Comparison of ENCODE assay signal across 19 cellular contexts in the genomic region with DNA sequence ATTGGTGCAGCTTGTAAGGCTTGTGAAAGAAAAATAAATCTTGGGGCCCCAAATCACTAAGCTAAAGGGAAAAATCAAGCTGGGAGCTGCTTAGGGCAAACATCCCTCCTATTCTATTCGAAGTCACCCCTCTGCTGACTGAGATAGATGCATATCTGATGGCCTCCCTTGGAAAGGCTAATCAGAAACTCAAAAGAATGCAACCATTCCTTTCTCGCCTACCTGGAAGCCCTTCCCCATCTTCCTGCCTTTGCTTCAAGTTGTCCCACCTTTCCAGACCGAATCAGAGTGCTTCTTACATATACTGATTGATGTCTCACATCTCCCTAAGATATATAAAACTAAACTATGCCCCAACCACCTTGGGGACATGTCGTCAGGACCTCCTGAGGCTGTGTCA.
DNase-seq lines count a peak whose midpoint lies in the region; ATAC-seq and TF ChIP-seq lines count a peak whose summit lies in the region.
"Had no signal": no experiment of that assay in that cellular context is flagged by ENCODE, and none has a peak within 500 bp of the region (broad histone marks: within the 10 kb centered on the region; RNA-seq: fewer than 3 reads in every experiment).

No MANE protein-coding gene starts in this region.

- H3F3A ChIP-seq in GM23338 (replicated peaks; ENCODE audit: low read depth), result peaks cover 15% of the 10 kb centered on the region; the same call in 1 of the 2 replicates

- no peak overlapping the region for H4K91ac ChIP-seq in IMR-90 (ENCODE audit: insufficient read depth, low read depth, low read length)

- H2BK120ac ChIP-seq in IMR-90 (ENCODE audit: low read depth, low read length) (no peak overlapping the region), mesendoderm (ENCODE audit: low read depth, low read length) (no peak overlapping the region)

- TF ChIP-seq POLR2A in IMR-90 (IDR thresholded peaks at IDR 0.05; ENCODE audit: low read depth, low read length) (no peak), breast epithelium (IDR thresholded peaks at IDR 0.05) (no peak)

- POLR2A ChIA-PET in IMR-90 (lab: Charles Lee; ENCODE audit: unreplicated experiment), result no interaction called here

- H2BK20ac ChIP-seq in IMR-90 (ENCODE audit: low read depth, low read length), result no peak overlapping the region

- H3K4me3 Mint-ChIP-seq in GM23338, result no peak overlapping the region; the same call in 2 of the 3 replicates
- no peak overlapping the region for H3K4me3 Mint-ChIP-seq in type B pancreatic cell

- ATAC-seq in GM23338 (peak; percentile 25), IMR-90 (ENCODE audit: low read depth) (no peak), HG03342 (IDR thresholded peaks at IDR 0.05; ENCODE audit: unreplicated experiment) (no peak)

- H3K36me3 Mint-ChIP-seq in GM23338 (ENCODE audit: low read depth), result peaks cover 6% of the 10 kb centered on the region; the same call in 2 of the 3 replicates
- H3K36me3 Mint-ChIP-seq in type B pancreatic cell, result no peaks in the 10 kb centered on the region

- H3K4me1 ChIP-seq in GM23338 (ENCODE audit: insufficient read depth) (peaks cover 41% of the 10 kb centered on the region), IMR-90 (ENCODE audit: control insufficient read depth, insufficient read depth, low read length) (0 out of 2 replicates have a peak, but pooled peaks cover 2% of the 10 kb centered on the region), mesendoderm (ENCODE audit: control insufficient read depth, low read depth, low read length) (peaks cover 16% of the 10 kb centered on the region), breast epithelium (no peaks in the 10 kb centered on the region)
- H3K4me1 ChIP-seq: BE2C, Peyer's patch had no signal

- no peak for TF ChIP-seq RAD21 in IMR-90 (IDR thresholded peaks at IDR 0.05; ENCODE audit: low read length)

- no peaks in the 10 kb centered on the region for H3K27me3 ChIP-seq in GM23338 (ENCODE audit: insufficient read depth)
- no peaks in the 10 kb centered on the region for H3K27me3 ChIP-seq in IMR-90 (ENCODE audit: control insufficient read depth, insufficient read depth, low read length)
- H3K27me3 ChIP-seq in mesendoderm (ENCODE audit: insufficient read depth, low read length, poor library complexity), result no peaks in the 10 kb centered on the region
- no peaks in the 10 kb centered on the region for H3K27me3 ChIP-seq in breast epithelium
- H3K27me3 ChIP-seq: BE2C, Peyer's patch had no signal

- no peak overlapping the region for H2BK5ac ChIP-seq in IMR-90 (ENCODE audit: low read depth, low read length, poor library complexity, severe bottlenecking)
- H2BK5ac ChIP-seq in mesendoderm (ENCODE audit: low read length), result peak overlapping the region; percentile 95

- H4K8ac ChIP-seq in IMR-90 (ENCODE audit: low read depth in 2 of 2, low read length in 2 of 2) (no peak overlapping the region), mesendoderm (ENCODE audit: low read depth, low read length) (no peak overlapping the region)

- H3K27ac Mint-ChIP-seq in GM23338, result peak overlapping the region; percentile 47
- H3K27ac Mint-ChIP-seq in type B pancreatic cell, result no peak overlapping the region

- no peak overlapping the region for H2AK9ac ChIP-seq in IMR-90 (replicated peaks; ENCODE audit: low read depth, low read length, poor library complexity)

- H3K9me3 Mint-ChIP-seq in GM23338, result peaks cover under 1% of the 10 kb centered on the region; the same call in 1 of the 3 replicates
- H3K9me3 Mint-ChIP-seq in type B pancreatic cell, result no peaks in the 10 kb centered on the region

- intact Hi-C loops in IMR-90 (cut with micrococcal nuclease) (no loop called here), breast epithelium (cut with DNase I; ENCODE audit: low total_unique reads) (no loop called here)

- H3K79me1 ChIP-seq in IMR-90 (ENCODE audit: low read depth in 1 of 2, low read length in 2 of 2), result no peaks in the 10 kb centered on the region
- H3K79me1 ChIP-seq in mesendoderm (ENCODE audit: low read length), result no peaks in the 10 kb centered on the region

- H3K27ac ChIP-seq in GM23338 (ENCODE audit: low read depth) (peak overlapping the region; percentile 89), IMR-90 (ENCODE audit: insufficient read depth, low read length) (no peak overlapping the region), mesendoderm (ENCODE audit: low read depth, low read length) (peak overlapping the region; percentile 91), breast epithelium (no peak overlapping the region)
- H3K27ac ChIP-seq: Peyer's patch had no signal

- DNase-seq in GM23338 (ENCODE audit: low spot score) (peak; percentile 58), IMR-90 (no peak), cerebellar cortex (ENCODE audit: low spot score) (peak; percentile 50), mesendoderm (peak; percentile 93), type B pancreatic cell (ENCODE audit: extremely low spot score, unreplicated experiment) (no peak), hypothalamus (lab: John Stamatoyannopoulos, UW) (no peak), breast epithelium (ENCODE audit: low spot score in 2 of 2) (no peak)
- DNase-seq: BE2C; KG1; NCI-H1092 treated with DMSO at 0.1 percent for 48 hours; NCI-H1436 treated with DMSO at 0.1 percent for 48 hours; NCI-H2029 treated with DMSO at 0.1 percent for 48 hours; NCI-H2171; NCI-H345; NCI-H524; NCI-H774; NK-92 treated with Interleukin-12 subunit alpha and Interleukin-12 subunit beta, amount 100 ng/mL, for 24 hours; Peyer's patch had no signal

- no peak overlapping the region for H3K18ac ChIP-seq in IMR-90 (ENCODE audit: low read depth, low read length)
- H3K18ac ChIP-seq in mesendoderm (ENCODE audit: low read length), result peak overlapping the region; percentile 99

- no peak overlapping the region for H4K5ac ChIP-seq in IMR-90 (ENCODE audit: low read depth, low read length)
- no peak overlapping the region for H4K5ac ChIP-seq in mesendoderm (ENCODE audit: low read length)

- H3K79me2 ChIP-seq in GM23338 (replicated peaks; ENCODE audit: insufficient read depth) (no peaks in the 10 kb centered on the region), mesendoderm (ENCODE audit: control insufficient read depth, insufficient read depth, low read length) (peaks cover 7% of the 10 kb centered on the region)

- dilution Hi-C loops in IMR-90 (cut with HindIII; ENCODE audit: low sequenced_read_pairs, unreplicated experiment), result no loop called here

- H3K36me3 ChIP-seq in GM23338 (ENCODE audit: insufficient read depth) (no peaks in the 10 kb centered on the region), IMR-90 (ENCODE audit: control insufficient read depth, insufficient read depth, low read length) (no peaks in the 10 kb centered on the region), mesendoderm (ENCODE audit: control insufficient read depth, insufficient read depth, low read length) (no peaks in the 10 kb centered on the region), breast epithelium (no peaks in the 10 kb centered on the region)
- H3K36me3 ChIP-seq: BE2C, Peyer's patch had no signal

- H3K27me3 Mint-ChIP-seq in GM23338 (ENCODE audit: insufficient read depth, low read depth, poor library complexity) (peaks cover 5% of the 10 kb centered on the region), type B pancreatic cell (no peaks in the 10 kb centered on the region)

- H3K56ac ChIP-seq in IMR-90 (ENCODE audit: extremely low read depth, insufficient read depth, low read length) (no peak overlapping the region), mesendoderm (ENCODE audit: low read length) (peak overlapping the region; percentile 82)

- H3K4ac ChIP-seq in IMR-90 (ENCODE audit: low read depth, low read length), result no peak overlapping the region
- H3K4ac ChIP-seq in mesendoderm (ENCODE audit: low read depth, low read length), result no peak overlapping the region

- H3K9me3 ChIP-seq in IMR-90 (ENCODE audit: control insufficient read depth, insufficient read depth, low read length) (no peaks in the 10 kb centered on the region), breast epithelium (no peaks in the 10 kb centered on the region)
- H3K9me3 ChIP-seq: BE2C, Peyer's patch had no signal

- CTCF ChIA-PET in IMR-90 (lab: Yijun Ruan, JAX), result no interaction called here

- no peak for TF ChIP-seq CTCF in GM23338 (conservative IDR thresholded peaks at IDR 0.05; ENCODE audit: low read depth in 2 of 2)
- TF ChIP-seq CTCF in IMR-90 (conservative IDR thresholded peaks at IDR 0.05; ENCODE audit: low read depth, low read length), result no peak
- no peak for TF ChIP-seq CTCF in type B pancreatic cell (conservative IDR thresholded peaks at IDR 0.05)
- TF ChIP-seq CTCF in breast epithelium (IDR thresholded peaks at IDR 0.05), result no peak

- H4K20me1 ChIP-seq in GM23338 (replicated peaks; ENCODE audit: insufficient read depth) (no peaks in the 10 kb centered on the region), IMR-90 (ENCODE audit: insufficient read depth, low read length) (no peaks in the 10 kb centered on the region)

- 93% methylated on average over 2 of the region's 4 CpGs; no CpG with 5 or more reads in 1 of the 2 experiments for WGBS in IMR-90 (ENCODE audit: extremely low coverage in 2 of 2, insufficient read length in 1 of 2), 2 experiments
- WGBS in mesendoderm (ENCODE audit: extremely low coverage, insufficient coverage, low lambda C conversion rate), result no CpG with 5 or more reads among the region's 4 CpGs

- H3K23ac ChIP-seq in IMR-90 (ENCODE audit: low read depth, low read length), result no peak overlapping the region
- no peak overlapping the region for H3K23ac ChIP-seq in mesendoderm (ENCODE audit: low read length)

- peaks cover 51% of the 10 kb centered on the region for H3K4me1 Mint-ChIP-seq in GM23338
- peaks cover 21% of the 10 kb centered on the region for H3K4me1 Mint-ChIP-seq in type B pancreatic cell (ENCODE audit: unreplicated experiment)

- BruUV-seq in IMR-90 (replicated peaks; lab: Mats Ljungman, UMichigan), result no TSS peak

- H2BK15ac ChIP-seq in IMR-90 (ENCODE audit: low read depth, low read length) (peak overlapping the region; percentile 11; the same call in 2 of the 3 replicates), mesendoderm (replicated peaks; ENCODE audit: low read depth) (no peak overlapping the region)

- H2AK5ac ChIP-seq in IMR-90 (ENCODE audit: low read depth, low read length) (peak overlapping the region; percentile 25; the same call in 1 of the 2 replicates), mesendoderm (ENCODE audit: low read length) (no peak overlapping the region)

- no peak overlapping the region for H3K4me3 ChIP-seq in GM23338
- H3K4me3 ChIP-seq in IMR-90 (ENCODE audit: insufficient read depth, low read depth, low read length), result no peak overlapping the region
- H3K4me3 ChIP-seq in mesendoderm (ENCODE audit: low read length), result no peak overlapping the region
- H3K4me3 ChIP-seq in breast epithelium, result no peak overlapping the region
- H3K4me3 ChIP-seq: Peyer's patch had no signal

- H3K9ac ChIP-seq in IMR-90 (ENCODE audit: low read depth, low read length) (no peak overlapping the region), mesendoderm (ENCODE audit: low read length) (no peak overlapping the region)

- H3K14ac ChIP-seq in IMR-90 (replicated peaks; ENCODE audit: low read depth, low read length), result no peak overlapping the region

- H3K9me2 ChIP-seq in GM23338 (ENCODE audit: insufficient read depth), result no peaks in the 10 kb centered on the region

- H3K9me1 ChIP-seq in IMR-90 (ENCODE audit: insufficient read depth, low read length), result no peaks in the 10 kb centered on the region

- H2AFZ ChIP-seq in GM23338 (no peak overlapping the region), IMR-90 (replicated peaks; ENCODE audit: low read length, poor library complexity) (no peak overlapping the region)

- in situ Hi-C loops in IMR-90 (cut with MboI; ENCODE audit: low sequenced_read_pairs), result loop anchor here (10.0 kb wide), 1 partner anchor 660 kb away; no protein-coding TSS in a partner anchor

- H3K4me2 ChIP-seq in GM23338 (peak overlapping the region; percentile 26), IMR-90 (ENCODE audit: low read depth, low read length) (no peak overlapping the region), mesendoderm (ENCODE audit: low read length) (no peak overlapping the region)

Comparison
In these comparisons a context has a peak if more than half of its experiments do, and no peak if none do; other contexts are left out.
1. DNase-seq: peak in GM23338 (single experiment), cerebellar cortex (single experiment) and mesendoderm (single experiment); none in IMR-90 (single experiment), type B pancreatic cell (single experiment), hypothalamus (0 of 51) and breast epithelium (0 of 2).
2. H3K27ac ChIP-seq: peak in GM23338 (single experiment) and mesendoderm (single experiment); none in IMR-90 (single experiment) and breast epithelium (0 of 2).